8 cellular contexts compared by ENCODE assay signal in the genomic region with DNA sequence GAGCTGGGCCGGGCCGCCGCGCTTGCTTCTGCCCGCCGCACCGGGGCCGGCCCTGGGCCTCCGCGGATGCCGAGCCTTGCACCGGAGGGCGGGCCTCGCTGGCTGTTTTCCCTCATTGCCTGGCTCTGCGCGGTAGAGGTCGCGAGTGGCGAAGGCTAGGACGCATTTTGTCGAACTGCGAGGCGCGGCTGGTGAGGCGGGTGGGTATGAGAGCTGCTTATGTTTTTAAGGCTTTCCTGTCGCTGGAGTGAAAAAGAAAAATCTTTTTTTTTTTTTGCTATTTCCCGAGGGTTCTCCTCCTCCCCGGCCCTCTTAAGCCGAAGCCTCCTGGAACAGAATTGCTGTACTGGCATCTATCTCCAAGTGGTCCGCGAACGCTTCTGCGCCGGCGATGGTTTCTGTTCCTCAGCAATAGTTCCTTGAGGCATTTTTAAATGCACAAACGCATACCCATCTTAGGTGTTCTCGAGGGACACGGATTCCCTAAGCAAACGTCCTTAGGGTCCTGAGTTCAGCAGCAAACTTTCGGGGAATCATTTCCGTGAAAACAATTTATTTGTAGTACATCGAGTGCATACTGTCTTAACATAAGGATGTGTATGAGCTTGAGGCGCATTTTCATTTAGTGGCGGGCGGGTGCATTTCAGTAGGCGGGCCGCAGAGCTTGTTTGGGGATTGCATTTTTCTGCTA. TPM values are rescaled to one million over a fixed set of nuclear protein-coding genes. Genes with fewer than 3 reads are reported as not detected.
A peak's percentile ranks its signal among the peaks of the same experiment; 100 is the strongest.
DNase-seq lines count a peak whose midpoint lies in the region; ATAC-seq and TF ChIP-seq lines count a peak whose summit lies in the region.

No MANE protein-coding gene starts in this region.

- peak overlapping the region; percentile 84 for H3K4me3 ChIP-seq in epithelial cell of proximal tubule (ENCODE audit: low read depth, low read length)
- H3K4me3 ChIP-seq in mucosa of stomach (ENCODE audit: low read length): peak overlapping the region; percentile 72

- H3K9ac ChIP-seq in mucosa of stomach (ENCODE audit: low read length): peak overlapping the region; percentile 80

- H3K4me1 ChIP-seq in mucosa of stomach (ENCODE audit: control insufficient read depth, insufficient read depth, low read length): peaks cover 19% of the 10 kb centered on the region

- intact Hi-C loops in CD4-positive, alpha-beta T cell (cut with DNase I, micrococcal nuclease): loop anchor here (1.0 to 10.0 kb wide), 17 partner anchors 33 to 715 kb away; partner anchors contain the start of genes AMN1 (in 2 of the 2), ETFBKMT (in 2 of the 2) and DNM1L (in 1 of the 2)

- H3K9me3 ChIP-seq in CD4-positive, alpha-beta T cell (ENCODE audit: control insufficient read depth, low read length): peaks cover 4% of the 10 kb centered on the region
- H3K9me3 ChIP-seq in mucosa of stomach (ENCODE audit: control insufficient read depth, low read length): no peaks in the 10 kb centered on the region

- H3K36me3 ChIP-seq in mucosa of stomach (ENCODE audit: control insufficient read depth, insufficient read depth, low read length): no peaks in the 10 kb centered on the region

- TF ChIP-seq CTCF in CD4-positive, alpha-beta T cell (IDR thresholded peaks at IDR 0.05): no peak
- TF ChIP-seq CTCF in epithelial cell of proximal tubule (conservative IDR thresholded peaks at IDR 0.05; ENCODE audit: low read depth, low read length): peak; percentile 26

- H3K27me3 Mint-ChIP-seq in CD4-positive, alpha-beta T cell: no peaks in the 10 kb centered on the region

- H3K27ac ChIP-seq in CD4-positive, alpha-beta T cell (ENCODE audit: low read depth, low read length): peak overlapping the region; percentile 82

- peak overlapping the region; percentile 96 for H3K27ac Mint-ChIP-seq in CD4-positive, alpha-beta T cell

- H3K27me3 ChIP-seq in CD4-positive, alpha-beta T cell (ENCODE audit: control insufficient read depth, insufficient read depth, low read length): no peaks in the 10 kb centered on the region
- no peaks in the 10 kb centered on the region for H3K27me3 ChIP-seq in mucosa of stomach (ENCODE audit: control insufficient read depth, insufficient read depth, low read length)

- CTCF ChIA-PET in CD4-positive, alpha-beta T cell (lab: Charles Lee): interaction anchor here (0.7 to 3.2 kb wide), 11 partner anchors 10 to 306 kb away, joined by 3 to 13 read pairs (median 4); partner anchors contain the start of genes AMN1 and ETFBKMT

- H3K9me3 Mint-ChIP-seq in CD4-positive, alpha-beta T cell: peaks cover 9% of the 10 kb centered on the region

- H3K36me3 Mint-ChIP-seq in CD4-positive, alpha-beta T cell (ENCODE audit: low read depth): peaks cover 62% of the 10 kb centered on the region

- ATAC-seq in CD4-positive, alpha-beta T cell (ENCODE audit: poor library complexity): peak; percentile 61
- ATAC-seq in GM19328 (IDR thresholded peaks at IDR 0.05; ENCODE audit: unreplicated experiment): peak; percentile 31
- peak; percentile 32 for ATAC-seq in HG03442 (IDR thresholded peaks at IDR 0.05; ENCODE audit: unreplicated experiment)

- peaks cover 82% of the 10 kb centered on the region for H3K4me1 Mint-ChIP-seq in CD4-positive, alpha-beta T cell (ENCODE audit: low read depth)

- POLR2A ChIA-PET in CD4-positive, alpha-beta T cell (lab: Charles Lee): interaction anchor here (0.6 to 6.2 kb wide), 57 partner anchors 10 to 314 kb away, joined by 3 to 106 read pairs (median 4); partner anchors contain the start of genes AMN1, BICD1 and ETFBKMT

- H3K4me3 Mint-ChIP-seq in CD4-positive, alpha-beta T cell: peak overlapping the region; percentile 99

- DNase-seq in CD4-positive, alpha-beta T cell: peak; percentile 61 to 76 (median 66)
- peak; percentile 44 for DNase-seq in NCI-H82 treated with DMSO at 0.1 percent for 48 hours (lab: John Stamatoyannopoulos, UW; ENCODE audit: unreplicated experiment)
- peak; percentile 82 for DNase-seq in activated CD8-positive, alpha-beta memory T cell treated with anti-CD3 and anti-CD28 coated beads, Interleukin-2, amount 50 U/mL, for 48 hours
- DNase-seq in epithelial cell of proximal tubule (ENCODE audit: low read depth): no peak
- DNase-seq in stimulated activated CD8-positive, alpha-beta memory T cell treated with anti-CD3 and anti-CD28 coated beads, Interleukin-7, amount 100 ng/mL, for 24 hours (ENCODE audit: low read depth): peak; percentile 34

RNA-seq across cellular contexts. Expression of gene RESF1, which starts 0.6 kb away (rescaled TPM):
- 100 to 1,000 TPM; 113 to 124 TPM for total RNA-seq in CD4-positive, alpha-beta T cell
- 28.8 and 32.2 TPM in 2 replicates for total RNA-seq in epithelial cell of proximal tubule
